Comparison of ENCODE assay signal across 9 cellular contexts in the genomic region with DNA sequence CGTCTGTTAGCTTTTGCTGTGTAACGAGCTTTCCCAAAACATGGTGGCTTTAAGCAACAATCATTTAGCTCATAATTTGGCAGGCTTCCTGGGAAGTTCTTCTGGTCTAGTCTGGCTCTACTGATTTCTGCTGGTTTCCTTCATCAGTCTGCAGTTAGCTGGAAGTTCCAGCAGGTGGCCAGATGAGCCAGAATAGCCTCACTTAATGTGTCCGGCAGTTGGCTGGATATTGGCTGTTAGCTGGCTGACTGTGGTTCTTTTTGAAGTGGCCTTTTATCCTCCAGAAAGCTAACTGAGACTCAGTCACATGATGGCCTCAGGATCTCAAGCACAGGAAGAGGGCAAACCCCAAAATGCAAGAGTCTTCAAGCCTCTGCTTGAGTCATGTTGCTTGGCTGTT. TPM values are rescaled to one million over a fixed set of nuclear protein-coding genes. Genes with fewer than 3 reads are reported as not detected.
DNase-seq lines count a peak whose midpoint lies in the region; ATAC-seq, FAIRE-seq and TF ChIP-seq lines count a peak whose summit lies in the region.
"Had no signal": no experiment of that assay in that cellular context is flagged by ENCODE, and none has a peak within 500 bp of the region (broad histone marks: within the 10 kb centered on the region; RNA-seq: fewer than 3 reads in every experiment).

No MANE protein-coding gene starts in this region.

- TF ChIP-seq CTCF in PC-3 (conservative IDR thresholded peaks at IDR 0.05; ENCODE audit: low read depth, low read length) = peak; percentile 66
- peak; percentile 44 to 58 for TF ChIP-seq CTCF in endothelial cell of umbilical vein (IDR thresholded peaks at IDR 0.05; ENCODE audit: extremely low read depth in 1 of 2, insufficient read depth in 1 of 2, low read depth in 1 of 2, low read length in 2 of 2)
- peak; percentile 38 to 52 (median 46) for TF ChIP-seq CTCF in nephron (IDR thresholded peaks at IDR 0.05; ENCODE audit: unreplicated experiment in 3 of 3)

- no peaks in the 10 kb centered on the region for H3K79me2 ChIP-seq in PC-3 (ENCODE audit: low read length)
- no peaks in the 10 kb centered on the region for H3K79me2 ChIP-seq in endothelial cell of umbilical vein (ENCODE audit: control insufficient read depth, insufficient read depth, low read length)

- H3K36me3 ChIP-seq in PC-3 (ENCODE audit: low read depth, low read length) (no peaks in the 10 kb centered on the region), endothelial cell of umbilical vein (ENCODE audit: control insufficient read depth in 2 of 2, extremely low read depth in 1 of 2, insufficient read depth in 2 of 2, low read length in 2 of 2) (no peaks in the 10 kb centered on the region)
- no peaks in the 10 kb centered on the region for H3K36me3 ChIP-seq in effector memory CD4-positive, alpha-beta T cell (ENCODE audit: control insufficient read depth, insufficient read depth, low read length)

- H4K20me1 ChIP-seq in PC-3 (ENCODE audit: low read length) (no peaks in the 10 kb centered on the region), endothelial cell of umbilical vein (replicated peaks; ENCODE audit: control insufficient read depth, extremely low read depth, insufficient read depth, low read length) (no peaks in the 10 kb centered on the region)

- intact Hi-C loops in PC-3 (cut with micrococcal nuclease) (no loop called here), endothelial cell of umbilical vein (cut with micrococcal nuclease) (loop anchor here (5.0 kb wide), 1 partner anchor 230 kb away; no protein-coding TSS in a partner anchor)

- no peaks in the 10 kb centered on the region for H3F3A ChIP-seq in PC-3 (ENCODE audit: low read length, unreplicated experiment)

- H3K4me2 ChIP-seq in PC-3 (ENCODE audit: low read length) = no peak overlapping the region
- no peak overlapping the region for H3K4me2 ChIP-seq in endothelial cell of umbilical vein (ENCODE audit: insufficient read depth, low read length)

- H3K27me3 Mint-ChIP-seq in nephron (ENCODE audit: low read depth) = no peaks in the 10 kb centered on the region

- no peaks in the 10 kb centered on the region for H3K36me3 Mint-ChIP-seq in nephron (ENCODE audit: low read depth)
- H3K36me3 Mint-ChIP-seq: activated naive CD4-positive, alpha-beta T cell treated with anti-CD3 and anti-CD28 coated beads, Interleukin-2, amount 50 U/mL, for 24 hours had no signal

- DNase-seq in ELR (ENCODE audit: low read depth) (peak; percentile 52), GM19239 (ENCODE audit: insufficient read length, low spot score) (peak; percentile 9), PC-3 (peak; percentile 63), endothelial cell of umbilical vein (ENCODE audit: low read depth, low spot score) (peak; percentile 31), cortex of kidney (lab: John Stamatoyannopoulos, UW) (no peak)
- DNase-seq in effector memory CD4-positive, alpha-beta T cell = no peak

- H3K9me3 ChIP-seq in PC-3 (ENCODE audit: low read length) = no peaks in the 10 kb centered on the region
- no peaks in the 10 kb centered on the region for H3K9me3 ChIP-seq in endothelial cell of umbilical vein (replicated peaks; ENCODE audit: control insufficient read depth, insufficient read depth, low read length)
- no peaks in the 10 kb centered on the region for H3K9me3 ChIP-seq in effector memory CD4-positive, alpha-beta T cell (ENCODE audit: control insufficient read depth, low read length)

- no peak for TF ChIP-seq POLR2A in endothelial cell of umbilical vein (IDR thresholded peaks at IDR 0.05; ENCODE audit: low read depth, low read length)

- no peak overlapping the region for H2AFZ ChIP-seq in PC-3 (ENCODE audit: low read length)
- H2AFZ ChIP-seq in endothelial cell of umbilical vein (ENCODE audit: low read depth, low read length) = no peak overlapping the region

- H3K9ac ChIP-seq in PC-3 (ENCODE audit: low read length) = no peak overlapping the region
- H3K9ac ChIP-seq in endothelial cell of umbilical vein (replicated peaks; ENCODE audit: extremely low read depth, insufficient read depth, low read length) = no peak overlapping the region

- FAIRE-seq in GM19239 (lab: Jason Lieb, UNC) (peak; percentile 99), endothelial cell of umbilical vein (lab: Jason Lieb, UNC) (peak; percentile 91)

- no peaks in the 10 kb centered on the region for H3K9me2 ChIP-seq in PC-3 (replicated peaks; ENCODE audit: low read length)

- ATAC-seq in HG03139 (IDR thresholded peaks at IDR 0.05; ENCODE audit: unreplicated experiment) = peak; percentile 73
- ATAC-seq in PC-3 = peak; percentile 65; the same call in 1 of the 2 replicates

- H3K4me1 Mint-ChIP-seq in nephron = peaks cover 9% of the 10 kb centered on the region
- H3K4me1 Mint-ChIP-seq: activated naive CD4-positive, alpha-beta T cell treated with anti-CD3 and anti-CD28 coated beads, Interleukin-2, amount 50 U/mL, for 24 hours had no signal

- H3K27me3 ChIP-seq in PC-3 (ENCODE audit: low read length) = no peaks in the 10 kb centered on the region
- no peaks in the 10 kb centered on the region for H3K27me3 ChIP-seq in endothelial cell of umbilical vein (ENCODE audit: control insufficient read depth in 2 of 2, insufficient read depth in 2 of 2, low read length in 2 of 2)
- no peaks in the 10 kb centered on the region for H3K27me3 ChIP-seq in effector memory CD4-positive, alpha-beta T cell (replicated peaks; ENCODE audit: control insufficient read depth, insufficient read depth, low read length, poor library complexity, severe bottlenecking)

- CTCF ChIA-PET in PC-3 (lab: Charles Lee) = interaction anchor here (0.8 kb wide), 1 partner anchor 101 kb away, joined by 3 read pairs; no protein-coding TSS in a partner anchor
- CTCF ChIA-PET in endothelial cell of umbilical vein (lab: Charles Lee) = interaction anchor here (0.6 to 6.3 kb wide), 24 partner anchors 11 to 799 kb away, joined by 3 to 92 read pairs (median 4); no protein-coding TSS in a partner anchor

- BruUV-seq in PC-3 (replicated peaks; lab: Mats Ljungman, UMichigan) = no TSS peak
- BruUV-seq in endothelial cell of umbilical vein (replicated peaks; lab: Mats Ljungman, UMichigan) = no TSS peak

- dilution Hi-C loops in endothelial cell of umbilical vein (cut with MboI; ENCODE audit: extremely low pct_ligation_motif_present, low sequenced_read_pairs) = no loop called here

- peaks cover 12% of the 10 kb centered on the region for H3K9me3 Mint-ChIP-seq in nephron
- H3K9me3 Mint-ChIP-seq: activated naive CD4-positive, alpha-beta T cell treated with anti-CD3 and anti-CD28 coated beads, Interleukin-2, amount 50 U/mL, for 24 hours had no signal

- H3K4me3 ChIP-seq in PC-3 (ENCODE audit: low read length) (no peak overlapping the region), endothelial cell of umbilical vein (replicated peaks in 1 of 3; ENCODE audit: insufficient read depth in 1 of 3, low read depth in 1 of 3, low read length in 3 of 3) (no peak overlapping the region)
- H3K4me3 ChIP-seq in effector memory CD4-positive, alpha-beta T cell (ENCODE audit: insufficient read depth, low read depth, low read length, poor library complexity, severe bottlenecking) = no peak overlapping the region

- POLR2A ChIA-PET in PC-3 (lab: Charles Lee; ENCODE audit: unreplicated experiment) (no interaction called here), endothelial cell of umbilical vein (lab: Charles Lee) (no interaction called here)

- H3K4me1 ChIP-seq in PC-3 (ENCODE audit: insufficient read depth, low read length) = no peaks in the 10 kb centered on the region
- H3K4me1 ChIP-seq in endothelial cell of umbilical vein (ENCODE audit: control insufficient read depth, extremely low read depth, insufficient read depth, low read length) = peaks cover 2% of the 10 kb centered on the region
- no peaks in the 10 kb centered on the region for H3K4me1 ChIP-seq in effector memory CD4-positive, alpha-beta T cell (ENCODE audit: control insufficient read depth, insufficient read depth, low read length, poor library complexity, severe bottlenecking)

- H3K27ac ChIP-seq in PC-3 (ENCODE audit: low read length) (no peak overlapping the region), endothelial cell of umbilical vein (ENCODE audit: insufficient read depth, low read depth, low read length) (no peak overlapping the region)
- no peak overlapping the region for H3K27ac ChIP-seq in effector memory CD4-positive, alpha-beta T cell (ENCODE audit: insufficient read depth, low read length, poor library complexity, severe bottlenecking)

- H3K9me1 ChIP-seq in endothelial cell of umbilical vein (replicated peaks; ENCODE audit: control insufficient read depth, extremely low read depth, insufficient read depth, low read length) = no peaks in the 10 kb centered on the region

- H3K4me3 Mint-ChIP-seq in nephron = no peak overlapping the region
- H3K4me3 Mint-ChIP-seq: activated naive CD4-positive, alpha-beta T cell treated with anti-CD3 and anti-CD28 coated beads, Interleukin-2, amount 50 U/mL, for 24 hours had no signal

- H3K27ac Mint-ChIP-seq in nephron = no peak overlapping the region
- H3K27ac Mint-ChIP-seq: activated naive CD4-positive, alpha-beta T cell treated with anti-CD3 and anti-CD28 coated beads, Interleukin-2, amount 50 U/mL, for 24 hours had no signal

TF ChIP-seq in endothelial cell of umbilical vein, 7 proteins besides CTCF, POLR2A, EP300 and RAD21:
- TF ChIP-seq GATA2 (IDR thresholded peaks at IDR 0.05; ENCODE audit: insufficient read depth, insufficient read length, low read depth, low read length) (no peak), POLR2AphosphoS5 (IDR thresholded peaks at IDR 0.05; ENCODE audit: insufficient read depth, low read depth, low read length) (no peak), MYC (IDR thresholded peaks at IDR 0.05; ENCODE audit: low read depth, low read length) (no peak), EZH2 (IDR thresholded peaks at IDR 0.05; ENCODE audit: borderline replicate concordance, low read depth, low read length, severe bottlenecking) (no peak), FOS (IDR thresholded peaks at IDR 0.05; ENCODE audit: borderline replicate concordance, insufficient read depth, low read length) (no peak), JUN (IDR thresholded peaks at IDR 0.05; ENCODE audit: borderline replicate concordance, insufficient read depth, insufficient read length, low read depth) (no peak)
- TF ChIP-seq, protein P1, sequence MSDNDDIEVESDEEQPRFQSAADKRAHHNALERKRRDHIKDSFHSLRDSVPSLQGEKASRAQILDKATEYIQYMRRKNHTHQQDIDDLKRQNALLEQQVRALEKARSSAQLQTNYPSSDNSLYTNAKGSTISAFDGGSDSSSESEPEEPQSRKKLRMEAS (IDR thresholded peaks at IDR 0.05; ENCODE audit: insufficient read depth, insufficient read length) = no peak
TF ChIP-seq in endothelial cell of umbilical vein: peak in this region for 0.

RNA-seq across cellular contexts. Expression of a gene that starts 34.9 kb away (rescaled TPM):
- total RNA-seq in PC-3 (2014; rRNA removed) (not detected in 2 replicates), endothelial cell of umbilical vein (not detected in 2 replicates)
- polyA plus RNA-seq in endothelial cell of umbilical vein = not detected in 2 replicates
- not detected in 2 replicates for polyA plus RNA-seq in endothelial cell of umbilical vein (2011; cell fraction: cytosol; rRNA removed)
- polyA plus RNA-seq in endothelial cell of umbilical vein (2011; cell fraction: nucleus; rRNA removed) = not detected in 2 replicates
- not detected in 2 replicates for polyA plus RNA-seq in endothelial cell of umbilical vein (2012)
- polyA minus RNA-seq in endothelial cell of umbilical vein = not detected in 2 replicates
- polyA minus RNA-seq in endothelial cell of umbilical vein (2011; cell fraction: cytosol; rRNA and poly(A)+ RNA removed) = not detected
- polyA minus RNA-seq in endothelial cell of umbilical vein (2011; cell fraction: nucleus; rRNA and poly(A)+ RNA removed) = not detected in 2 replicates

Comparison
In these comparisons a context has a peak if more than half of its experiments do, and no peak if none do; other contexts are left out.
1. DNase-seq: peak in ELR (single experiment), GM19239 (single experiment), PC-3 (single experiment) and endothelial cell of umbilical vein (single experiment); none in cortex of kidney (single experiment) and effector memory CD4-positive, alpha-beta T cell (0 of 3).
2. Peak in every context shown above with its lines, with median percentiles within 50 percentile points of each other: CTCF ChIP-seq.